ENCODE assay signal across 1 cellular context in genomic region chr1:8004803-8005573, GRCh38.
TF ChIP-seq lines count a peak whose summit lies in the region.

No MANE protein-coding gene starts in this region.

TF ChIP-seq in HEK293, 187 proteins besides CTCF, POLR2A, EP300 and RAD21 (continued from another document):
- TF ChIP-seq ATF2 (tag by site-specific recombination; IDR thresholded peaks at IDR 0.05; ENCODE audit: low read depth) (0 out of 2 replicates have a peak, but pooled peaks have one; percentile 4), ZNF707 (tag by site-specific recombination; IDR thresholded peaks at IDR 0.05) (no peak), ZNF302 (tag by site-specific recombination; IDR thresholded peaks at IDR 0.05; ENCODE audit: low read depth) (no peak), ZNF561 (tag by site-specific recombination; IDR thresholded peaks at IDR 0.05; ENCODE audit: borderline replicate concordance) (0 out of 2 replicates have a peak, but pooled peaks have one; percentile 49), RBAK (tag by site-specific recombination; IDR thresholded peaks at IDR 0.05) (no peak), SCRT2 (tag by site-specific recombination; IDR thresholded peaks at IDR 0.05) (no peak), ZNF16 (tag by site-specific recombination; IDR thresholded peaks at IDR 0.05; ENCODE audit: low read depth) (no peak), ZNF148 (tag by site-specific recombination; IDR thresholded peaks at IDR 0.05; ENCODE audit: borderline replicate concordance) (no peak), ZBTB8A (tag by site-specific recombination; IDR thresholded peaks at IDR 0.05) (peak; percentile 75), ZNF785 (tag by site-specific recombination; IDR thresholded peaks at IDR 0.05) (no peak), ZNF24 (tag by site-specific recombination; IDR thresholded peaks at IDR 0.05) (no peak), ZNF549 (tag by site-specific recombination; IDR thresholded peaks at IDR 0.05) (no peak), ZFP41 (tag by site-specific recombination; IDR thresholded peaks at IDR 0.05; ENCODE audit: borderline replicate concordance) (no peak), ZNF184 (tag by site-specific recombination; IDR thresholded peaks at IDR 0.05) (0 out of 2 replicates have a peak, but pooled peaks have one; percentile 24), ZNF362 (tag by site-specific recombination; IDR thresholded peaks at IDR 0.05) (no peak), ZNF214 (tag by site-specific recombination; IDR thresholded peaks at IDR 0.05; ENCODE audit: borderline replicate concordance) (no peak), KLF9 (tag by site-specific recombination; IDR thresholded peaks at IDR 0.05; ENCODE audit: low read depth) (no peak), ZNF155 (tag by site-specific recombination; IDR thresholded peaks at IDR 0.05) (no peak), ZNF37A (tag by site-specific recombination; IDR thresholded peaks at IDR 0.05) (no peak), ZNF791 (tag by site-specific recombination; IDR thresholded peaks at IDR 0.05) (no peak), GLI4 (tag by site-specific recombination; IDR thresholded peaks at IDR 0.05) (no peak), ZNF239 (tag by site-specific recombination; IDR thresholded peaks at IDR 0.05) (no peak), ZNF175 (tag by site-specific recombination; IDR thresholded peaks at IDR 0.05) (no peak), ZNF555 (tag by site-specific recombination; conservative IDR thresholded peaks at IDR 0.05) (no peak), SALL2 (tag by site-specific recombination; IDR thresholded peaks at IDR 0.05; ENCODE audit: borderline replicate concordance) (no peak), ZNF18 (tag by site-specific recombination; IDR thresholded peaks at IDR 0.05) (peak; percentile 79), INSM2 (tag by site-specific recombination; IDR thresholded peaks at IDR 0.05) (no peak; the same call in 1 of the 2 replicates), ZNF623 (tag by site-specific recombination; IDR thresholded peaks at IDR 0.05) (no peak), ZBTB10 (tag by site-specific recombination; IDR thresholded peaks at IDR 0.05) (no peak), HIC1 (tag by site-specific recombination; IDR thresholded peaks at IDR 0.05) (no peak)
